ENCODE assay signal across 8 cellular contexts in genomic region chr6:43509142-43509983, GRCh38. TPM values are rescaled to one million over a fixed set of nuclear protein-coding genes. Genes with fewer than 3 reads are reported as not detected.
DNase-seq lines count a peak whose midpoint lies in the region; ATAC-seq, FAIRE-seq and TF ChIP-seq lines count a peak whose summit lies in the region.

No MANE protein-coding gene starts in this region.

- no peak for TF ChIP-seq POLR2A in HepG2 (IDR thresholded peaks at IDR 0.05; ENCODE audit: insufficient read depth in 1 of 2, low read depth in 2 of 2, low read length in 2 of 2)

- H3K79me2 ChIP-seq in HepG2 (ENCODE audit: insufficient read depth, low read length): peaks cover 2% of the 10 kb centered on the region

- H4K20me1 ChIP-seq in HepG2 (ENCODE audit: insufficient read depth, low read length): no peaks in the 10 kb centered on the region; the same call in 1 of the 2 replicates

- peak overlapping the region in 1 of 7 donors; percentile 15 for H3K27ac Mint-ChIP-seq in CD14-positive monocyte

- CTCF ChIA-PET in HepG2 (lab: Yijun Ruan, JAX; ENCODE audit: low intra/inter-chr PET ratio, low total read pairs): no interaction called here

- peaks cover 48 to 61% of the 10 kb centered on the region in 2 donors for H3K36me3 Mint-ChIP-seq in CD14-positive monocyte

- peaks cover 18 to 32% of the 10 kb centered on the region in 2 experiments for H3K36me3 ChIP-seq in HepG2 (replicated peaks in 1 of 2; ENCODE audit: control insufficient read depth in 1 of 2, insufficient read depth in 2 of 2, low read length in 2 of 2)
- peaks cover 31 to 53% (median 46%) of the 10 kb centered on the region in 3 donors for H3K36me3 ChIP-seq in tibial artery

- H3K9ac ChIP-seq in HepG2 (ENCODE audit: insufficient read depth, low read depth, low read length): peak overlapping the region; percentile 49

- peak overlapping the region; percentile 82 for H3K4me2 ChIP-seq in HepG2 (ENCODE audit: low read depth, low read length)

- peaks cover 37% of the 10 kb centered on the region for H3K4me1 Mint-ChIP-seq in CD14-positive monocyte

- peak; percentile 18 for FAIRE-seq in HepG2 (lab: Jason Lieb, UNC)

- in situ Hi-C loops in HepG2 (cut with HindIII; ENCODE audit: extremely low pct_ligation_motif_present, low pct_unique_long_range_greater_than_20kb): no loop called here

- DNase-seq in CD14-positive monocyte (ENCODE audit: low spot score) (no peak), HepG2 (ENCODE audit: low spot score) (no peak), tibial artery (no peak), MV-4-11 (lab: John Stamatoyannopoulos, UW) (no peak)

- 14% methylated on average over 17 of the region's 69 CpGs for WGBS in HepG2 (ENCODE audit: low lambda C conversion rate)

- intact Hi-C loops in CD14-positive monocyte (cut with micrococcal nuclease): loop anchor here in 1 of 2 donors (5.0 to 10.0 kb wide), 2 partner anchors 155 to 247 kb away; no protein-coding TSS in a partner anchor
- intact Hi-C loops in HepG2 (cut with micrococcal nuclease; ENCODE audit: unreplicated experiment): loop anchor here (5.0 kb wide), 2 partner anchors 122 to 247 kb away; no protein-coding TSS in a partner anchor
- intact Hi-C loops in tibial artery (cut with DNase I; ENCODE audit: low total_unique reads): loop anchor here (10.0 kb wide), 2 partner anchors 145 to 245 kb away; partner anchors contain the start of gene ZNF318

- no peak for TF ChIP-seq EP300 in HepG2 (IDR thresholded peaks at IDR 0.05; ENCODE audit: low read depth in 2 of 2, low read length in 2 of 2)
- TF ChIP-seq EP300 in HepG2 (CRISPR knock-in tag; IDR thresholded peaks at IDR 0.05; ENCODE audit: borderline replicate concordance): no peak

- H3K9me3 ChIP-seq in HepG2 (ENCODE audit: low read length) (no peaks in the 10 kb centered on the region), tibial artery (no peaks in the 10 kb centered on the region)

- peak overlapping the region; percentile 74 to 97 for H3K4me3 Mint-ChIP-seq in CD14-positive monocyte

- no peak overlapping the region for H2AFZ ChIP-seq in HepG2 (ENCODE audit: low read length)

- H3K27ac ChIP-seq in angular gyrus (ENCODE audit: low read depth, low read length) (peak overlapping the region; percentile 71), HepG2 (ENCODE audit: extremely low read length, insufficient read depth, low read length) (no peak overlapping the region), tibial artery (peak overlapping the region; percentile 35 to 51)

- H3K4me1 ChIP-seq in HepG2 (ENCODE audit: insufficient read depth, low read length) (peaks cover 49% of the 10 kb centered on the region), tibial artery (peaks cover 0 to 37% (median 22%) of the 10 kb centered on the region in 4 donors)

- peak overlapping the region; percentile 61 to 74 (median 69) for H3K4me3 ChIP-seq in HepG2 (replicated peaks in 1 of 3; ENCODE audit: insufficient read depth in 1 of 3, low read depth in 2 of 3, low read length in 3 of 3)
- H3K4me3 ChIP-seq in tibial artery: peak overlapping the region; percentile 61 to 75

- H3K27me3 Mint-ChIP-seq in CD14-positive monocyte (ENCODE audit: low read depth in 3 of 3): peaks cover 22 to 36% (median 23%) of the 10 kb centered on the region in 3 donors

- H3K9me3 Mint-ChIP-seq in CD14-positive monocyte: peaks cover 0 to 16% (median 0%) of the 10 kb centered on the region in 7 donors

- H3K27me3 ChIP-seq in HepG2 (ENCODE audit: control insufficient read depth in 1 of 2, insufficient read depth in 2 of 2, low read length in 2 of 2) (peaks cover 3 to 7% of the 10 kb centered on the region in 2 experiments; a peak in 4 of 5 replicates), tibial artery (no peaks in the 10 kb centered on the region)

- POLR2A ChIA-PET in HepG2 (lab: Yijun Ruan, JAX): interaction anchor here (1.0 to 1.9 kb wide), 14 partner anchors 10 to 140 kb away, joined by 3 to 13 read pairs (median 5); partner anchors contain the start of genes ABCC10, DLK2, GTPBP2 and POLH

- no peak for TF ChIP-seq CTCF in CD14-positive monocyte (IDR thresholded peaks at IDR 0.05)
- TF ChIP-seq CTCF in HepG2 (CRISPR knock-in tag; IDR thresholded peaks at IDR 0.05): peak; percentile 39
- no peak for TF ChIP-seq CTCF in tibial artery (IDR thresholded peaks at IDR 0.05)

- BruUV-seq in HepG2 (replicated peaks; lab: Mats Ljungman, UMichigan): no TSS peak

- ATAC-seq in HG03025 (IDR thresholded peaks at IDR 0.05; ENCODE audit: low FRiP score, unreplicated experiment) (peak; percentile 7), HepG2 (peak; percentile 19), GM19351 (IDR thresholded peaks at IDR 0.05; ENCODE audit: unreplicated experiment) (no peak), HG02588 (IDR thresholded peaks at IDR 0.05; ENCODE audit: unreplicated experiment) (no peak)

- no peak for TF ChIP-seq RAD21 in HepG2 (CRISPR knock-in tag; IDR thresholded peaks at IDR 0.05)

RNA-seq across cellular contexts. Expression of gene LRRC73, which starts 0.8 kb away (rescaled TPM):
- not detected for polyA plus RNA-seq in CD14-positive monocyte
- total RNA-seq in HepG2 (2016; rRNA removed; fragmentation: Illumina TruSeq; extraction: Trizol): 0.11 and 0.17 TPM in 2 replicates
- total RNA-seq in HepG2 (2016; cell fraction: cytosol; rRNA removed; fragmentation: Illumina TruSeq; extraction: Trizol; ENCODE audit: low read depth): 0.20 TPM in 1 of 2 replicates, not detected in the other
- 0.16 and 0.22 TPM in 2 replicates for total RNA-seq in HepG2 (2016; cell fraction: insoluble cytoplasmic fraction; rRNA removed; fragmentation: Illumina TruSeq; extraction: Trizol)
- total RNA-seq in HepG2 (2016; cell fraction: membrane; rRNA removed; fragmentation: Illumina TruSeq; extraction: Trizol): 0.25 and 0.45 TPM in 2 replicates
- 0.28 TPM in 1 of 2 replicates, not detected in the other for total RNA-seq in HepG2 (2016; cell fraction: nucleus; rRNA removed; fragmentation: Illumina TruSeq; extraction: Trizol)
- 0.08 and 0.12 TPM in 2 replicates for polyA plus RNA-seq in HepG2 (2011; rRNA removed)
- polyA plus RNA-seq in HepG2 (2011; cell fraction: cytosol; rRNA removed): 0.05 and 0.11 TPM in 2 replicates
- polyA plus RNA-seq in HepG2 (2011; cell fraction: nucleus; rRNA removed): 0.28 and 0.39 TPM in 2 replicates
- 0.12 and 0.17 TPM in 2 replicates for polyA plus RNA-seq in HepG2 (2012)
- 0.10 and 0.14 TPM in 2 replicates for polyA plus RNA-seq in HepG2 (2016; cell fraction: cytosol; fragmentation: Illumina TruSeq; extraction: Trizol; ENCODE audit: low read depth)
- 0.19 and 0.41 TPM in 2 replicates for polyA plus RNA-seq in HepG2 (2016; cell fraction: insoluble cytoplasmic fraction; fragmentation: Illumina TruSeq; extraction: Trizol; ENCODE audit: low read depth)
- polyA plus RNA-seq in HepG2 (2016; cell fraction: membrane; fragmentation: Illumina TruSeq; extraction: Trizol; ENCODE audit: low read depth): 0.17 and 0.19 TPM in 2 replicates
- not detected in 2 replicates for polyA plus RNA-seq in HepG2 (2016; cell fraction: nucleus; fragmentation: Illumina TruSeq; extraction: Trizol; ENCODE audit: insufficient read depth, low read depth)
- polyA minus RNA-seq in HepG2 (2011; rRNA and poly(A)+ RNA removed; ENCODE audit: low replicate concordance): 0.06 and 0.09 TPM in 2 replicates
- polyA minus RNA-seq in HepG2 (2011; cell fraction: cytosol; rRNA and poly(A)+ RNA removed): not detected in 2 replicates
- polyA minus RNA-seq in HepG2 (2011; cell fraction: nucleus; rRNA and poly(A)+ RNA removed): 0.50 and 0.77 TPM in 2 replicates

RNA-seq across cellular contexts. Expression of gene YIPF3, which starts 7.4 kb away (rescaled TPM):
- polyA plus RNA-seq in CD14-positive monocyte (100 to 1,000 TPM; 112 to 123 TPM), HepG2 (2011; rRNA removed) (206 and 248 TPM in 2 replicates)
- 51.2 and 107 TPM in 2 replicates for total RNA-seq in HepG2 (2016; rRNA removed; fragmentation: Illumina TruSeq; extraction: Trizol)
- total RNA-seq in HepG2 (2016; cell fraction: cytosol; rRNA removed; fragmentation: Illumina TruSeq; extraction: Trizol; ENCODE audit: low read depth): 19.3 and 20.8 TPM in 2 replicates
- 52.6 and 108 TPM in 2 replicates for total RNA-seq in HepG2 (2016; cell fraction: insoluble cytoplasmic fraction; rRNA removed; fragmentation: Illumina TruSeq; extraction: Trizol)
- 31.6 and 33.9 TPM in 2 replicates for total RNA-seq in HepG2 (2016; cell fraction: membrane; rRNA removed; fragmentation: Illumina TruSeq; extraction: Trizol)
- total RNA-seq in HepG2 (2016; cell fraction: nucleus; rRNA removed; fragmentation: Illumina TruSeq; extraction: Trizol): 73.3 and 83.7 TPM in 2 replicates
- 157 and 165 TPM in 2 replicates for polyA plus RNA-seq in HepG2 (2011; cell fraction: cytosol; rRNA removed)
- 258 and 264 TPM in 2 replicates for polyA plus RNA-seq in HepG2 (2011; cell fraction: nucleus; rRNA removed)
- polyA plus RNA-seq in HepG2 (2012): 74.4 and 84.6 TPM in 2 replicates
- polyA plus RNA-seq in HepG2 (2016; cell fraction: cytosol; fragmentation: Illumina TruSeq; extraction: Trizol; ENCODE audit: low read depth): 20.5 and 25.2 TPM in 2 replicates
- 66.6 and 70.3 TPM in 2 replicates for polyA plus RNA-seq in HepG2 (2016; cell fraction: insoluble cytoplasmic fraction; fragmentation: Illumina TruSeq; extraction: Trizol; ENCODE audit: low read depth)
- 36.5 and 37.7 TPM in 2 replicates for polyA plus RNA-seq in HepG2 (2016; cell fraction: membrane; fragmentation: Illumina TruSeq; extraction: Trizol; ENCODE audit: low read depth)
- 171 and 181 TPM in 2 replicates for polyA plus RNA-seq in HepG2 (2016; cell fraction: nucleus; fragmentation: Illumina TruSeq; extraction: Trizol; ENCODE audit: insufficient read depth, low read depth)
- polyA minus RNA-seq in HepG2 (2011; rRNA and poly(A)+ RNA removed; ENCODE audit: low replicate concordance): 223 and 558 TPM in 2 replicates
- polyA minus RNA-seq in HepG2 (2011; cell fraction: cytosol; rRNA and poly(A)+ RNA removed): 65.6 and 67.3 TPM in 2 replicates
- 65.1 and 74.2 TPM in 2 replicates for polyA minus RNA-seq in HepG2 (2011; cell fraction: nucleus; rRNA and poly(A)+ RNA removed)

RNA-seq across cellular contexts. Expression of gene POLR1C, which starts 7.5 kb away (rescaled TPM):
- polyA plus RNA-seq in CD14-positive monocyte (1 to 10 TPM; 4.5 to 6.1 TPM), HepG2 (2011; rRNA removed) (55.2 and 62.6 TPM in 2 replicates)
- 72.2 and 75.6 TPM in 2 replicates for total RNA-seq in HepG2 (2016; rRNA removed; fragmentation: Illumina TruSeq; extraction: Trizol)
- 19.4 and 24.1 TPM in 2 replicates for total RNA-seq in HepG2 (2016; cell fraction: cytosol; rRNA removed; fragmentation: Illumina TruSeq; extraction: Trizol; ENCODE audit: low read depth)
- total RNA-seq in HepG2 (2016; cell fraction: insoluble cytoplasmic fraction; rRNA removed; fragmentation: Illumina TruSeq; extraction: Trizol): 70.2 and 74.8 TPM in 2 replicates
- total RNA-seq in HepG2 (2016; cell fraction: membrane; rRNA removed; fragmentation: Illumina TruSeq; extraction: Trizol): 23.7 and 25.3 TPM in 2 replicates
- 59.4 and 67.1 TPM in 2 replicates for total RNA-seq in HepG2 (2016; cell fraction: nucleus; rRNA removed; fragmentation: Illumina TruSeq; extraction: Trizol)
- polyA plus RNA-seq in HepG2 (2011; cell fraction: cytosol; rRNA removed): 38.9 and 45.7 TPM in 2 replicates
- polyA plus RNA-seq in HepG2 (2011; cell fraction: nucleus; rRNA removed): 96.3 and 102 TPM in 2 replicates
- polyA plus RNA-seq in HepG2 (2012): 50.7 and 62.3 TPM in 2 replicates
- polyA plus RNA-seq in HepG2 (2016; cell fraction: cytosol; fragmentation: Illumina TruSeq; extraction: Trizol; ENCODE audit: low read depth): 7.2 and 7.7 TPM in 2 replicates
- polyA plus RNA-seq in HepG2 (2016; cell fraction: insoluble cytoplasmic fraction; fragmentation: Illumina TruSeq; extraction: Trizol; ENCODE audit: low read depth): 58.7 and 61.6 TPM in 2 replicates
- 9.7 and 11.7 TPM in 2 replicates for polyA plus RNA-seq in HepG2 (2016; cell fraction: membrane; fragmentation: Illumina TruSeq; extraction: Trizol; ENCODE audit: low read depth)
- polyA plus RNA-seq in HepG2 (2016; cell fraction: nucleus; fragmentation: Illumina TruSeq; extraction: Trizol; ENCODE audit: insufficient read depth, low read depth): 97.9 and 104 TPM in 2 replicates
- 40.9 and 99.4 TPM in 2 replicates for polyA minus RNA-seq in HepG2 (2011; rRNA and poly(A)+ RNA removed; ENCODE audit: low replicate concordance)
- 17.0 and 20.2 TPM in 2 replicates for polyA minus RNA-seq in HepG2 (2011; cell fraction: cytosol; rRNA and poly(A)+ RNA removed)
- polyA minus RNA-seq in HepG2 (2011; cell fraction: nucleus; rRNA and poly(A)+ RNA removed): 41.5 and 42.6 TPM in 2 replicates

RNA-seq across cellular contexts. Expression of gene TJAP1, which starts 32.0 kb away (rescaled TPM):
- 1 to 10 TPM; 3.2 TPM for polyA plus RNA-seq in CD14-positive monocyte
- total RNA-seq in HepG2 (2016; rRNA removed; fragmentation: Illumina TruSeq; extraction: Trizol): 10.2 and 15.7 TPM in 2 replicates
- 6.4 and 7.2 TPM in 2 replicates for total RNA-seq in HepG2 (2016; cell fraction: cytosol; rRNA removed; fragmentation: Illumina TruSeq; extraction: Trizol; ENCODE audit: low read depth)
- 12.5 and 16.8 TPM in 2 replicates for total RNA-seq in HepG2 (2016; cell fraction: insoluble cytoplasmic fraction; rRNA removed; fragmentation: Illumina TruSeq; extraction: Trizol)
- 7.9 and 8.5 TPM in 2 replicates for total RNA-seq in HepG2 (2016; cell fraction: membrane; rRNA removed; fragmentation: Illumina TruSeq; extraction: Trizol)
- total RNA-seq in HepG2 (2016; cell fraction: nucleus; rRNA removed; fragmentation: Illumina TruSeq; extraction: Trizol): 22.6 and 23.5 TPM in 2 replicates
- 41.6 and 48.3 TPM in 2 replicates for polyA plus RNA-seq in HepG2 (2011; rRNA removed)
- 19.2 and 22.0 TPM in 2 replicates for polyA plus RNA-seq in HepG2 (2011; cell fraction: cytosol; rRNA removed)
- 220 TPM in 2 replicates for polyA plus RNA-seq in HepG2 (2011; cell fraction: nucleus; rRNA removed)
- 27.3 and 28.6 TPM in 2 replicates for polyA plus RNA-seq in HepG2 (2012)
- 2.1 and 2.3 TPM in 2 replicates for polyA plus RNA-seq in HepG2 (2016; cell fraction: cytosol; fragmentation: Illumina TruSeq; extraction: Trizol; ENCODE audit: low read depth)
- polyA plus RNA-seq in HepG2 (2016; cell fraction: insoluble cytoplasmic fraction; fragmentation: Illumina TruSeq; extraction: Trizol; ENCODE audit: low read depth): 13.6 and 18.5 TPM in 2 replicates
- 6.4 and 6.8 TPM in 2 replicates for polyA plus RNA-seq in HepG2 (2016; cell fraction: membrane; fragmentation: Illumina TruSeq; extraction: Trizol; ENCODE audit: low read depth)
- polyA plus RNA-seq in HepG2 (2016; cell fraction: nucleus; fragmentation: Illumina TruSeq; extraction: Trizol; ENCODE audit: insufficient read depth, low read depth): 89.6 and 90.5 TPM in 2 replicates
- 17.3 and 27.1 TPM in 2 replicates for polyA minus RNA-seq in HepG2 (2011; rRNA and poly(A)+ RNA removed; ENCODE audit: low replicate concordance)
- polyA minus RNA-seq in HepG2 (2011; cell fraction: cytosol; rRNA and poly(A)+ RNA removed): 9.3 and 9.7 TPM in 2 replicates
- 38.8 and 46.0 TPM in 2 replicates for polyA minus RNA-seq in HepG2 (2011; cell fraction: nucleus; rRNA and poly(A)+ RNA removed)

RNA-seq across cellular contexts. Expression of gene DLK2, which starts 54.0 kb away (rescaled TPM):
- polyA plus RNA-seq in CD14-positive monocyte (not detected), HepG2 (2011; rRNA removed) (3.8 and 5.9 TPM in 2 replicates)
- total RNA-seq in HepG2 (2016; rRNA removed; fragmentation: Illumina TruSeq; extraction: Trizol): 0.74 and 1.2 TPM in 2 replicates
- 0.62 and 0.81 TPM in 2 replicates for total RNA-seq in HepG2 (2016; cell fraction: cytosol; rRNA removed; fragmentation: Illumina TruSeq; extraction: Trizol; ENCODE audit: low read depth)
- total RNA-seq in HepG2 (2016; cell fraction: insoluble cytoplasmic fraction; rRNA removed; fragmentation: Illumina TruSeq; extraction: Trizol): 1.1 and 1.4 TPM in 2 replicates
- total RNA-seq in HepG2 (2016; cell fraction: membrane; rRNA removed; fragmentation: Illumina TruSeq; extraction: Trizol): 0.71 and 1.7 TPM in 2 replicates
- total RNA-seq in HepG2 (2016; cell fraction: nucleus; rRNA removed; fragmentation: Illumina TruSeq; extraction: Trizol): 0.81 TPM in 2 replicates
- polyA plus RNA-seq in HepG2 (2011; cell fraction: cytosol; rRNA removed): 5.4 and 6.3 TPM in 2 replicates
- 5.7 and 8.0 TPM in 2 replicates for polyA plus RNA-seq in HepG2 (2011; cell fraction: nucleus; rRNA removed)
- polyA plus RNA-seq in HepG2 (2012): 3.9 and 4.0 TPM in 2 replicates
- 1.2 TPM in 2 replicates for polyA plus RNA-seq in HepG2 (2016; cell fraction: cytosol; fragmentation: Illumina TruSeq; extraction: Trizol; ENCODE audit: low read depth)
- polyA plus RNA-seq in HepG2 (2016; cell fraction: insoluble cytoplasmic fraction; fragmentation: Illumina TruSeq; extraction: Trizol; ENCODE audit: low read depth): 0.61 and 0.65 TPM in 2 replicates
- 1.1 and 2.0 TPM in 2 replicates for polyA plus RNA-seq in HepG2 (2016; cell fraction: membrane; fragmentation: Illumina TruSeq; extraction: Trizol; ENCODE audit: low read depth)
- polyA plus RNA-seq in HepG2 (2016; cell fraction: nucleus; fragmentation: Illumina TruSeq; extraction: Trizol; ENCODE audit: insufficient read depth, low read depth): 1.5 and 2.0 TPM in 2 replicates
- 2.9 and 10.0 TPM in 2 replicates for polyA minus RNA-seq in HepG2 (2011; rRNA and poly(A)+ RNA removed; ENCODE audit: low replicate concordance)
- polyA minus RNA-seq in HepG2 (2011; cell fraction: cytosol; rRNA and poly(A)+ RNA removed): 2.9 and 3.3 TPM in 2 replicates
- polyA minus RNA-seq in HepG2 (2011; cell fraction: nucleus; rRNA and poly(A)+ RNA removed): 1.7 TPM in 2 replicates

Comparison
In these comparisons a context has a peak if more than half of its experiments do, and no peak if none do; other contexts are left out.
1. ATAC-seq: peak in HG03025 (single experiment) and HepG2 (single experiment); none in GM19351 (single experiment) and HG02588 (single experiment).